In genomic region chr2:8116661-8117060, GRCh38 we compare ENCODE assay signal across 11 cellular contexts.
DNase-seq lines count a peak whose midpoint lies in the region; ATAC-seq and TF ChIP-seq lines count a peak whose summit lies in the region.
"Had no signal": no experiment of that assay in that cellular context is flagged by ENCODE, and none has a peak within 500 bp of the region (broad histone marks: within the 10 kb centered on the region; RNA-seq: fewer than 3 reads in every experiment).

No MANE protein-coding gene starts in this region.

- no peak for TF ChIP-seq CTCF in MM.1S (IDR thresholded peaks at IDR 0.05; ENCODE audit: low read length)
- TF ChIP-seq CTCF in upper lobe of right lung (IDR thresholded peaks at IDR 0.05) = no peak

- H3K27ac ChIP-seq in MM.1S (ENCODE audit: low read length) (no peak overlapping the region), upper lobe of right lung (no peak overlapping the region)
- H3K27ac ChIP-seq: KMS-11, left ventricle myocardium inferior had no signal

- H3K9ac ChIP-seq in MM.1S (ENCODE audit: low read length) = no peak overlapping the region
- H3K9ac ChIP-seq: KMS-11 had no signal

- peak; percentile 92 for ATAC-seq in HG02840 (IDR thresholded peaks at IDR 0.05; ENCODE audit: low FRiP score, unreplicated experiment)
- ATAC-seq in upper lobe of right lung = peak; percentile 68
- ATAC-seq: sciatic nerve had no signal

- intact Hi-C loops in upper lobe of right lung (cut with DNase I) = no loop called here

- no peaks in the 10 kb centered on the region for H4K20me1 ChIP-seq in MM.1S (ENCODE audit: insufficient read depth, low read length)

- H3K36me3 ChIP-seq in MM.1S (replicated peaks; ENCODE audit: insufficient read depth, low read length) = no peaks in the 10 kb centered on the region
- no peaks in the 10 kb centered on the region for H3K36me3 ChIP-seq in upper lobe of right lung
- H3K36me3 ChIP-seq: left ventricle myocardium inferior had no signal

- peak overlapping the region; percentile 7; the same call in 1 of the 2 replicates for H3K4me2 ChIP-seq in MM.1S (ENCODE audit: low read depth, low read length)
- H3K4me2 ChIP-seq: KMS-11 had no signal

- H3K9me2 ChIP-seq in MM.1S (replicated peaks; ENCODE audit: insufficient read depth, low read length) = no peaks in the 10 kb centered on the region

- H3K27me3 ChIP-seq in MM.1S (replicated peaks; ENCODE audit: insufficient read depth, low read length) (no peaks in the 10 kb centered on the region), upper lobe of right lung (no peaks in the 10 kb centered on the region)

- H3K79me2 ChIP-seq in MM.1S (ENCODE audit: low read length) = no peaks in the 10 kb centered on the region

- no peaks in the 10 kb centered on the region for H3F3A ChIP-seq in MM.1S (ENCODE audit: insufficient read depth, low read length)

- DNase-seq in GM19240 (ENCODE audit: insufficient read length, low spot score) = peak; percentile 61
- peak; percentile 47 for DNase-seq in MM.1S
- no peak for DNase-seq in upper lobe of right lung
- DNase-seq in NCI-H226 = no peak
- no peak for DNase-seq in KG1 (lab: John Stamatoyannopoulos, UW)
- DNase-seq in cortex of kidney (lab: John Stamatoyannopoulos, UW) = no peak
- DNase-seq: activated CD4-positive, alpha-beta T cell treated with anti-CD3 and anti-CD28 coated beads, Interleukin-2, amount 50 U/mL, for 1 hour; left ventricle myocardium inferior had no signal

- no peaks in the 10 kb centered on the region for H3K9me3 ChIP-seq in MM.1S (replicated peaks; ENCODE audit: insufficient read depth, low read length)
- no peaks in the 10 kb centered on the region for H3K9me3 ChIP-seq in upper lobe of right lung
- H3K9me3 ChIP-seq: left ventricle myocardium inferior had no signal

- H3K4me3 ChIP-seq in MM.1S (ENCODE audit: low read length) (no peak overlapping the region), upper lobe of right lung (no peak overlapping the region)
- H3K4me3 ChIP-seq: left ventricle myocardium inferior had no signal

- no peak overlapping the region for H2AFZ ChIP-seq in MM.1S (ENCODE audit: low read length)

- H3K4me1 ChIP-seq in MM.1S (ENCODE audit: low read length) (peaks cover 7% of the 10 kb centered on the region), upper lobe of right lung (peaks cover 16% of the 10 kb centered on the region)

Comparison
In these comparisons a context has a peak if more than half of its experiments do, and no peak if none do; other contexts are left out.
1. DNase-seq: peak in GM19240 (single experiment) and MM.1S (single experiment); none in upper lobe of right lung (single experiment), NCI-H226 (single experiment), KG1 (single experiment) and cortex of kidney (single experiment).